Comparison of ENCODE assay signal across 1 cellular context in genomic region chr4:16055937-16056336, GRCh38.
TF ChIP-seq lines count a peak whose summit lies in the region.

No MANE protein-coding gene starts in this region.

TF ChIP-seq in WTC11, 78 proteins besides CTCF, POLR2A, EP300 and RAD21:
- no peak for TF ChIP-seq USF1 (CRISPR knock-in tag; IDR thresholded peaks at IDR 0.05)
- no peak for TF ChIP-seq JAZF1 (CRISPR knock-in tag; IDR thresholded peaks at IDR 0.05)
- no peak for TF ChIP-seq IRF2 (CRISPR knock-in tag; IDR thresholded peaks at IDR 0.05; ENCODE audit: borderline replicate concordance, low read depth)
- TF ChIP-seq IRF1 (CRISPR knock-in tag; IDR thresholded peaks at IDR 0.05): no peak
- no peak for TF ChIP-seq FOXP1 (CRISPR knock-in tag; IDR thresholded peaks at IDR 0.05; ENCODE audit: borderline replicate concordance)
- no peak for TF ChIP-seq NFE2L1 (CRISPR knock-in tag; IDR thresholded peaks at IDR 0.05)
